ENCODE assay signal across 1 cellular context in genomic region chr3:178097576-178097975, GRCh38.
TF ChIP-seq lines count a peak whose summit lies in the region.

No MANE protein-coding gene starts in this region.

TF ChIP-seq in IMR-90, 13 proteins besides CTCF, POLR2A, EP300 and RAD21 (continued from another document):
- TF ChIP-seq ELK1 (IDR thresholded peaks at IDR 0.05; ENCODE audit: borderline replicate concordance, low read depth, low read length) (no peak), CEBPB (IDR thresholded peaks at IDR 0.05; ENCODE audit: low read depth, low read length) (peak; percentile 99)
